ENCODE assay signal across 9 cellular contexts in the genomic region with DNA sequence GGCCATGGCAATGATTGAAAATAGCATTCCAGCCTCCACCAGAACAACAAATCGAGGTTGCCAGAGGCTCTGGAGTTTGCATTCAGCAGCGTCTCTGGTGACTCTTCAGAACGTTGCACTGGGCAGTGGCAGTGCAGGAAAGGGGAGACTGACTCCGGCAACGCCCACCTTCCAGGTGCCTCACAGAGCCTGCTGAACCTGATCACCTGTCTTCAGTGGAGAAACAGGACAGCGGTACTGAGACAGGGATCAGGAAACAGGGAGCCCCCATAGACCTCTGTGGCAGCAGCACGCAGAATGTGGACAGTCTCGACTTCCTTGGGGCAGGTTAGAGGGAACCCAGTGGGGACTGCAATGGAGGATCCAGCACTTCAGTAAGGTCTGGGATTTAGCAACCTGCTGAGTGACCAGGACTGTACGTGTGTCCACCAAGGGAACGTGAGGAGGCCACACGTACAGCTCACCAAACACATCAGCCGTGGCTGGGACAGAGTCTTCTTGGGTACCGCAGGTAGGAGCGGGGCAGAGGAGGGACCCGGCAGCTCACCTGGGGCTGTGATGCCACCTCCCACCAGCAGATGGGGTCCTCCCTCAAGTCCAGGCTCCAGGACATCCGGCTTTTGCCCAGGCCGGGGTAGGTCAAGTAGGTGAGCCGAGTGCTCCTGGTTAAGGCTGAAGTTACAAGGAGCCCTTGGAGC.
A peak's percentile ranks its signal among the peaks of the same experiment; 100 is the strongest.
DNase-seq lines count a peak whose midpoint lies in the region; ATAC-seq and TF ChIP-seq lines count a peak whose summit lies in the region.
"Had no signal": no experiment of that assay in that cellular context is flagged by ENCODE, and none has a peak within 500 bp of the region (broad histone marks: within the 10 kb centered on the region; RNA-seq: fewer than 3 reads in every experiment).

No MANE protein-coding gene starts in this region.

- no peak overlapping the region for H3K27ac Mint-ChIP-seq in activated CD8-positive, alpha-beta T cell treated with anti-CD3 and anti-CD28 coated beads for 36 hours
- H3K27ac Mint-ChIP-seq: T-cell had no signal

- CTCF ChIA-PET in activated CD8-positive, alpha-beta T cell treated with anti-CD3 and anti-CD28 coated beads for 36 hours (lab: Charles Lee): interaction anchor here (0.6 to 3.3 kb wide), 13 partner anchors 10 to 1218 kb away, joined by 3 to 16 read pairs (median 4); no protein-coding TSS in a partner anchor

- H3K4me3 ChIP-seq in GM12864 (ENCODE audit: low read depth, low read length) (no peak overlapping the region), HL-60 (replicated peaks; ENCODE audit: insufficient read depth, low read length) (no peak overlapping the region), iPS DF 6.9 (ENCODE audit: low read length) (no peak overlapping the region)

- H3K4me3 Mint-ChIP-seq in activated CD8-positive, alpha-beta T cell treated with anti-CD3 and anti-CD28 coated beads for 36 hours: no peak overlapping the region
- H3K4me3 Mint-ChIP-seq: T-cell had no signal

- H3K4me1 Mint-ChIP-seq in activated CD8-positive, alpha-beta T cell treated with anti-CD3 and anti-CD28 coated beads for 36 hours (ENCODE audit: low read depth): peaks cover 3% of the 10 kb centered on the region

- no peaks in the 10 kb centered on the region for H3K9me3 Mint-ChIP-seq in activated CD8-positive, alpha-beta T cell treated with anti-CD3 and anti-CD28 coated beads for 36 hours
- H3K9me3 Mint-ChIP-seq: T-cell had no signal

- TF ChIP-seq CTCF in GM12864 (IDR thresholded peaks at IDR 0.05; ENCODE audit: low read depth, low read length, missing control alignments): peak; percentile 91
- peak; percentile 17 for TF ChIP-seq CTCF in HL-60 (IDR thresholded peaks at IDR 0.05; ENCODE audit: insufficient read depth, low read length)
- TF ChIP-seq CTCF in activated CD8-positive, alpha-beta T cell treated with anti-CD3 and anti-CD28 coated beads for 36 hours (IDR thresholded peaks at IDR 0.05): peak; percentile 65

- POLR2A ChIA-PET in activated CD8-positive, alpha-beta T cell treated with anti-CD3 and anti-CD28 coated beads for 36 hours (lab: Charles Lee): no interaction called here

- H3K9me3 ChIP-seq in iPS DF 6.9 (ENCODE audit: control insufficient read depth, insufficient read depth, low read length): no peaks in the 10 kb centered on the region

- no peaks in the 10 kb centered on the region for H3K27me3 ChIP-seq in HL-60 (ENCODE audit: insufficient read depth, poor library complexity, severe bottlenecking)
- no peaks in the 10 kb centered on the region for H3K27me3 ChIP-seq in iPS DF 6.9 (ENCODE audit: control insufficient read depth, insufficient read depth, low read length)

- no peaks in the 10 kb centered on the region for H3K36me3 ChIP-seq in iPS DF 6.9 (ENCODE audit: control insufficient read depth, insufficient read depth, low read length)

- no CpG with 5 or more reads among the region's 18 CpGs for WGBS in iPS DF 6.9 (ENCODE audit: insufficient coverage, insufficient read length)

- no peaks in the 10 kb centered on the region for H3K36me3 Mint-ChIP-seq in activated CD8-positive, alpha-beta T cell treated with anti-CD3 and anti-CD28 coated beads for 36 hours (ENCODE audit: low read depth)

- no peaks in the 10 kb centered on the region for H3K27me3 Mint-ChIP-seq in activated CD8-positive, alpha-beta T cell treated with anti-CD3 and anti-CD28 coated beads for 36 hours

- 0 out of 2 replicates have a peak, but pooled peaks cover 1% of the 10 kb centered on the region for H3K4me1 ChIP-seq in iPS DF 6.9 (ENCODE audit: control insufficient read depth, insufficient read depth, low read length)

- H3K27ac ChIP-seq in HL-60 (replicated peaks): no peak overlapping the region
- H3K27ac ChIP-seq in iPS DF 6.9 (ENCODE audit: low read length): no peak overlapping the region

- intact Hi-C loops in activated CD8-positive, alpha-beta T cell treated with anti-CD3 and anti-CD28 coated beads for 36 hours (cut with micrococcal nuclease): loop anchor here (2.0 kb wide), 1 partner anchor 132 kb away; no protein-coding TSS in a partner anchor

- peak; percentile 89 for ATAC-seq in activated CD8-positive, alpha-beta T cell treated with anti-CD3 and anti-CD28 coated beads for 36 hours
- ATAC-seq in HG03095 (IDR thresholded peaks at IDR 0.05; ENCODE audit: unreplicated experiment): no peak

- DNase-seq in GM12864 (ENCODE audit: low read depth) (no peak), HL-60 (ENCODE audit: low read depth in 1 of 2, low spot score in 1 of 2) (no peak), iPS DF 6.9 (ENCODE audit: low read depth, low spot score) (peak; percentile 71), COR-L47 (lab: John Stamatoyannopoulos, UW) (no peak)
- peak; percentile 66 for DNase-seq in activated CD8-positive, alpha-beta T cell treated with anti-CD3 and anti-CD28 coated beads for 36 hours
- DNase-seq in stimulated activated CD8-positive, alpha-beta memory T cell treated with anti-CD3 and anti-CD28 coated beads, Interleukin-4, amount 100 ng/mL, for 48 hours: peak; percentile 68
- DNase-seq in activated CD8-positive, alpha-beta memory T cell treated with anti-CD3 and anti-CD28 coated beads for 24 hours: no peak

Comparison
In these comparisons a context has a peak if more than half of its experiments do, and no peak if none do; other contexts are left out.
1. DNase-seq: peak in activated CD8-positive, alpha-beta T cell treated with anti-CD3 and anti-CD28 coated beads for 36 hours (single experiment), iPS DF 6.9 (single experiment) and stimulated activated CD8-positive, alpha-beta memory T cell treated with anti-CD3 and anti-CD28 coated beads, Interleukin-4, amount 100 ng/mL, for 48 hours (single experiment); none in GM12864 (single experiment), HL-60 (0 of 2), COR-L47 (single experiment) and activated CD8-positive, alpha-beta memory T cell treated with anti-CD3 and anti-CD28 coated beads for 24 hours (single experiment).
2. CTCF ChIP-seq: peak in every context shown above with its lines; median percentile 91 in GM12864; 65 in activated CD8-positive, alpha-beta T cell treated with anti-CD3 and anti-CD28 coated beads for 36 hours; 17 in HL-60.